ENCODE assay signal across 28 cellular contexts in genomic region chr5:56006094-56006493, GRCh38. TPM values are rescaled to one million over a fixed set of nuclear protein-coding genes. Genes with fewer than 3 reads are reported as not detected.
A peak's percentile ranks its signal among the peaks of the same experiment; 100 is the strongest.
DNase-seq lines count a peak whose midpoint lies in the region; ATAC-seq, FAIRE-seq and TF ChIP-seq lines count a peak whose summit lies in the region.
"Had no signal": no experiment of that assay in that cellular context is flagged by ENCODE, and none has a peak within 500 bp of the region (broad histone marks: within the 10 kb centered on the region; RNA-seq: fewer than 3 reads in every experiment).

No MANE protein-coding gene starts in this region.

- H3K4me1 ChIP-seq in MM.1S (ENCODE audit: low read length) = peaks cover 11% of the 10 kb centered on the region; the same call in 1 of the 2 replicates
- H3K4me1 ChIP-seq: esophagus squamous epithelium, prostate gland, SJCRH30 had no signal

- no peaks in the 10 kb centered on the region for H3K27me3 Mint-ChIP-seq in activated naive CD8-positive, alpha-beta T cell
- no peaks in the 10 kb centered on the region for H3K27me3 Mint-ChIP-seq in activated naive CD8-positive, alpha-beta T cell treated with anti-CD3 and anti-CD28 coated beads for 36 hours
- peaks cover 0 to 5% of the 10 kb centered on the region in 2 donors for H3K27me3 Mint-ChIP-seq in stimulated activated naive B cell treated with anti-CD40 and anti-IgM and Interleukin-4, amounts not matched to agents 10 μg/mL and 1 μg/mL and 100 μg/mL, for 72 hours

- TF ChIP-seq CTCF in MM.1S (IDR thresholded peaks at IDR 0.05; ENCODE audit: low read length) = no peak
- no peak for TF ChIP-seq CTCF in D721Med (IDR thresholded peaks at IDR 0.05; ENCODE audit: insufficient read depth, missing control alignments)

- no peak overlapping the region for H2AFZ ChIP-seq in MM.1S (ENCODE audit: low read length)
- H2AFZ ChIP-seq: hepatocyte had no signal

- no peak for FAIRE-seq in D721Med (lab: Jason Lieb, UNC)

- no peaks in the 10 kb centered on the region for H3K9me2 ChIP-seq in MM.1S (replicated peaks; ENCODE audit: insufficient read depth, low read length)

- H3K27ac ChIP-seq in MM.1S (ENCODE audit: low read length) = peak overlapping the region; percentile 35; the same call in 1 of the 2 replicates
- H3K27ac ChIP-seq: esophagus squamous epithelium, hepatocyte, prostate gland, SJCRH30, thyroid gland had no signal

- peaks cover 4% of the 10 kb centered on the region for H3K36me3 Mint-ChIP-seq in activated naive CD8-positive, alpha-beta T cell
- H3K36me3 Mint-ChIP-seq in activated naive CD8-positive, alpha-beta T cell treated with anti-CD3 and anti-CD28 coated beads for 36 hours = no peaks in the 10 kb centered on the region
- peaks cover 0 to 3% of the 10 kb centered on the region in 2 donors for H3K36me3 Mint-ChIP-seq in stimulated activated naive B cell treated with anti-CD40 and anti-IgM and Interleukin-4, amounts not matched to agents 10 μg/mL and 1 μg/mL and 100 μg/mL, for 72 hours

- H3K4me3 ChIP-seq in MM.1S (ENCODE audit: low read length) = no peak overlapping the region
- H3K4me3 ChIP-seq: esophagus squamous epithelium, hepatocyte, prostate gland, SJCRH30, thyroid gland had no signal

- H4K20me1 ChIP-seq in MM.1S (ENCODE audit: insufficient read depth, low read length) = no peaks in the 10 kb centered on the region

- peaks cover 5% of the 10 kb centered on the region for H3K9me3 Mint-ChIP-seq in activated naive CD8-positive, alpha-beta T cell (ENCODE audit: low read depth)
- peaks cover 8% of the 10 kb centered on the region for H3K9me3 Mint-ChIP-seq in activated naive CD8-positive, alpha-beta T cell treated with anti-CD3 and anti-CD28 coated beads for 36 hours
- peaks cover 0 to 6% of the 10 kb centered on the region in 2 donors for H3K9me3 Mint-ChIP-seq in stimulated activated naive B cell treated with anti-CD40 and anti-IgM and Interleukin-4, amounts not matched to agents 10 μg/mL and 1 μg/mL and 100 μg/mL, for 72 hours
- H3K9me3 Mint-ChIP-seq: dendritic cell treated with granulocyte-macrophage colony-stimulating factor and Interleukin-4, amounts not matched to agents 40 ng/mL and 50 ng/mL, for 4 days had no signal

- no peak for DNase-seq in activated naive CD8-positive, alpha-beta T cell treated with anti-CD3 and anti-CD28 coated beads for 36 hours
- no peak for DNase-seq in MM.1S
- peak; percentile 9 for DNase-seq in dedifferentiated amniotic fluid mesenchymal stem cell (ENCODE audit: extremely low spot score)
- no peak for DNase-seq in stimulated activated naive B cell treated with anti-CD40 and anti-IgM and Interleukin-4, amounts not matched to agents 10 μg/mL and 1 μg/mL and 100 μg/mL, for 72 hours
- no peak for DNase-seq in D721Med (ENCODE audit: insufficient read length, low spot score)
- no peak for DNase-seq in activated gamma-delta T cell treated with Interleukin-2 at 50 U/mL for 16 hours
- DNase-seq in activated CD4-positive, alpha-beta T cell treated with anti-CD3 and anti-CD28 coated beads, Interleukin-2, amount 50 U/mL, for 48 hours = no peak
- DNase-seq: activated gamma-delta T cell; activated T-cell treated with anti-CD3 and anti-CD28 coated beads for 4 hours; caudate nucleus; DMS53; esophagus squamous epithelium; foreskin melanocyte; left cardiac atrium; mammary epithelial cell; NCI-H1105 treated with DMSO at 0.1 percent for 48 hours; NCI-H2081; NCI-H226; SJCRH30; stimulated activated CD4-positive, alpha-beta T cell treated with anti-CD3 and anti-CD28 coated beads, Interleukin-15, amount 100 ng/mL, for 24 hours; stimulated activated naive CD4-positive, alpha-beta T cell treated with Interleukin-2 at 50 U/mL for 16 hours; thyroid gland had no signal

- H3F3A ChIP-seq in MM.1S (ENCODE audit: insufficient read depth, low read length) = 0 out of 2 replicates have a peak, but pooled peaks cover 2% of the 10 kb centered on the region

- H3K4me1 Mint-ChIP-seq in activated naive CD8-positive, alpha-beta T cell (ENCODE audit: low read depth) = peaks cover 27% of the 10 kb centered on the region
- peaks cover 19% of the 10 kb centered on the region for H3K4me1 Mint-ChIP-seq in activated naive CD8-positive, alpha-beta T cell treated with anti-CD3 and anti-CD28 coated beads for 36 hours
- H3K4me1 Mint-ChIP-seq in stimulated activated naive B cell treated with anti-CD40 and anti-IgM and Interleukin-4, amounts not matched to agents 10 μg/mL and 1 μg/mL and 100 μg/mL, for 72 hours = peaks cover 12 to 26% of the 10 kb centered on the region in 2 donors

- no peak overlapping the region for H3K4me3 Mint-ChIP-seq in activated naive CD8-positive, alpha-beta T cell
- H3K4me3 Mint-ChIP-seq in activated naive CD8-positive, alpha-beta T cell treated with anti-CD3 and anti-CD28 coated beads for 36 hours = no peak overlapping the region
- H3K4me3 Mint-ChIP-seq in stimulated activated naive B cell treated with anti-CD40 and anti-IgM and Interleukin-4, amounts not matched to agents 10 μg/mL and 1 μg/mL and 100 μg/mL, for 72 hours = no peak overlapping the region
- H3K4me3 Mint-ChIP-seq: B cell; dendritic cell treated with granulocyte-macrophage colony-stimulating factor and Interleukin-4, amounts not matched to agents 40 ng/mL and 50 ng/mL, for 4 days had no signal

- H3K27me3 ChIP-seq in MM.1S (replicated peaks; ENCODE audit: insufficient read depth, low read length) = no peaks in the 10 kb centered on the region
- H3K27me3 ChIP-seq: esophagus squamous epithelium, hepatocyte, SJCRH30, thyroid gland had no signal

- H3K27ac Mint-ChIP-seq in activated naive CD8-positive, alpha-beta T cell = peak overlapping the region; percentile 24
- H3K27ac Mint-ChIP-seq in activated naive CD8-positive, alpha-beta T cell treated with anti-CD3 and anti-CD28 coated beads for 36 hours = no peak overlapping the region
- no peak overlapping the region for H3K27ac Mint-ChIP-seq in stimulated activated naive B cell treated with anti-CD40 and anti-IgM and Interleukin-4, amounts not matched to agents 10 μg/mL and 1 μg/mL and 100 μg/mL, for 72 hours
- H3K27ac Mint-ChIP-seq: B cell; dendritic cell treated with granulocyte-macrophage colony-stimulating factor and Interleukin-4, amounts not matched to agents 40 ng/mL and 50 ng/mL, for 4 days had no signal

- H3K79me2 ChIP-seq in MM.1S (ENCODE audit: low read length) = no peaks in the 10 kb centered on the region
- H3K79me2 ChIP-seq: hepatocyte had no signal

- H3K9me3 ChIP-seq in MM.1S (replicated peaks; ENCODE audit: insufficient read depth, low read length) = no peaks in the 10 kb centered on the region
- H3K9me3 ChIP-seq: esophagus squamous epithelium, prostate gland, SJCRH30, thyroid gland had no signal

- no peaks in the 10 kb centered on the region for H3K36me3 ChIP-seq in MM.1S (replicated peaks; ENCODE audit: insufficient read depth, low read length)
- H3K36me3 ChIP-seq: esophagus squamous epithelium, prostate gland, SJCRH30, thyroid gland had no signal

- peak; percentile 85 to 88 for ATAC-seq in stimulated activated naive B cell treated with anti-CD40 and anti-IgM and Interleukin-4, amounts not matched to agents 10 μg/mL and 1 μg/mL and 100 μg/mL, for 72 hours (replicated peaks)
- ATAC-seq: HCT116, left cardiac atrium had no signal

- H3K4me2 ChIP-seq in MM.1S (ENCODE audit: low read depth, low read length) = peak overlapping the region; percentile 28; the same call in 1 of the 2 replicates
- H3K4me2 ChIP-seq: hepatocyte had no signal

- H3K9ac ChIP-seq in MM.1S (ENCODE audit: low read length) = no peak overlapping the region

RNA-seq across cellular contexts. Expression of gene IL6ST, which starts 11.3 kb away (rescaled TPM):
- 10 to 100 TPM; 47.1 to 58.0 TPM for total RNA-seq in activated naive CD8-positive, alpha-beta T cell treated with anti-CD3 and anti-CD28 coated beads for 36 hours
